Comparison of ENCODE assay signal across 11 cellular contexts in the genomic region with DNA sequence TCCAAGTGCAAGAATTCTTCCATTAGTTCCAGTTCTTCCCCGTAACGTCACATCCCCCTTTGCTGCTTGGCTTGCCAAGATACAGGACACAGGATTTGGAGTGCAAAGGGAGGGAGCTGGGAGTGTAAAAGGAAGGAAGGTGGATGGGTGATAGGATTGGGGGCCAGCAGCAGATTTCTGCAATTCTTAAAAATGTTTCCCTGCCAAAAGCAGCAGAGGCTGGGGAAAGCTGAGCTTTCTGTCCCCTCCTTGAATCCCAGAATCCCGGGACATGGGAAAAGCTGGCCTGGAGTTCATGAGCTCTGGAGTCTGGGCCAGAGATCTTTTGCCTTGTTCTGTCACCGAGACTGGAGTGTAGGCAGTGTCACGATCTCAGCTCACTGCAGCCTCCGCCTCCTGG.
A peak's percentile ranks its signal among the peaks of the same experiment; 100 is the strongest.
DNase-seq lines count a peak whose midpoint lies in the region; ATAC-seq, FAIRE-seq and TF ChIP-seq lines count a peak whose summit lies in the region.
"Had no signal": no experiment of that assay in that cellular context is flagged by ENCODE, and none has a peak within 500 bp of the region (broad histone marks: within the 10 kb centered on the region; RNA-seq: fewer than 3 reads in every experiment).

No MANE protein-coding gene starts in this region.

- DNase-seq in colonic mucosa, result peak; percentile 64
- DNase-seq in HepG2 (ENCODE audit: low spot score), result no peak
- DNase-seq in spleen, result no peak
- no peak for DNase-seq in stimulated activated CD4-positive, alpha-beta T cell treated with anti-CD3 and anti-CD28 coated beads, Interleukin-2, amount 100 ng/mL, for 48 hours
- DNase-seq in DMS79 (lab: John Stamatoyannopoulos, UW), result no peak
- no peak for DNase-seq in HPDE6-E6E7 (ENCODE audit: extremely low spot score)
- DNase-seq: effector CD8-positive, alpha-beta T cell; NCI-H1417 had no signal

- FAIRE-seq in HepG2 (lab: Jason Lieb, UNC), result no peak
- FAIRE-seq: GM19239 had no signal

- peaks cover 76% of the 10 kb centered on the region for H3K27me3 ChIP-seq in HUES6 (ENCODE audit: control insufficient read depth, insufficient read depth, low read length)
- no peaks in the 10 kb centered on the region for H3K27me3 ChIP-seq in colonic mucosa
- peaks cover 20 to 82% of the 10 kb centered on the region in 2 experiments for H3K27me3 ChIP-seq in HepG2 (ENCODE audit: control insufficient read depth in 1 of 2, insufficient read depth in 2 of 2, low read length in 2 of 2)
- H3K27me3 ChIP-seq in spleen (replicated peaks in 1 of 7), result peaks cover 0 to 55% (median 29%) of the 10 kb centered on the region in 7 donors

- H2AFZ ChIP-seq in HepG2 (ENCODE audit: low read length), result no peak overlapping the region

- H3K9ac ChIP-seq in HUES6 (ENCODE audit: low read length), result no peak overlapping the region
- H3K9ac ChIP-seq in colonic mucosa (ENCODE audit: low read depth in 2 of 2, low read length in 2 of 2), result peak overlapping the region; percentile 44 to 86
- H3K9ac ChIP-seq in HepG2 (ENCODE audit: insufficient read depth, low read depth, low read length), result no peak overlapping the region

- H3K27ac ChIP-seq in HUES6 (ENCODE audit: low read depth, low read length) (no peak overlapping the region), colonic mucosa (peak overlapping the region; percentile 86), HepG2 (ENCODE audit: extremely low read length, insufficient read depth, low read length) (no peak overlapping the region), spleen (peak overlapping the region in 5 of 8 donors; percentile 7 to 58 (median 49))

- H3K4me1 ChIP-seq in HUES6 (ENCODE audit: control insufficient read depth, insufficient read depth, low read length) (peaks cover 43% of the 10 kb centered on the region), colonic mucosa (peaks cover 25% of the 10 kb centered on the region), HepG2 (ENCODE audit: insufficient read depth, low read length) (peaks cover 12% of the 10 kb centered on the region), spleen (peaks cover 10 to 58% (median 41%) of the 10 kb centered on the region in 6 donors)

- H3K36me3 ChIP-seq in HUES6 (ENCODE audit: control insufficient read depth, insufficient read depth, low read length) (no peaks in the 10 kb centered on the region), colonic mucosa (no peaks in the 10 kb centered on the region), HepG2 (replicated peaks in 1 of 2; ENCODE audit: control insufficient read depth in 1 of 2, insufficient read depth in 2 of 2, low read length in 2 of 2) (no peaks in the 10 kb centered on the region), spleen (no peaks in the 10 kb centered on the region)

- H3K79me2 ChIP-seq in HepG2 (ENCODE audit: insufficient read depth, low read length), result no peaks in the 10 kb centered on the region

- POLR2A ChIA-PET in HepG2 (lab: Yijun Ruan, JAX), result no interaction called here

- BruUV-seq in HepG2 (replicated peaks; lab: Mats Ljungman, UMichigan), result no TSS peak

- no peak for TF ChIP-seq RAD21 in HepG2 (CRISPR knock-in tag; IDR thresholded peaks at IDR 0.05)

- 56% methylated on average over 6 of the region's 6 CpGs for WGBS in HepG2 (ENCODE audit: low lambda C conversion rate)
- WGBS in spleen, 5 donors, result 46 to 62% (median 57%) methylated on average over 6 of the region's 6 CpGs

- TF ChIP-seq POLR2A in HepG2 (IDR thresholded peaks at IDR 0.05; ENCODE audit: insufficient read depth in 1 of 2, low read depth in 2 of 2, low read length in 2 of 2) (no peak), spleen (IDR thresholded peaks at IDR 0.05) (no peak)

- ATAC-seq in HepG2, result no peak
- no peak for ATAC-seq in GM19397 (IDR thresholded peaks at IDR 0.05; ENCODE audit: unreplicated experiment)

- no peak for TF ChIP-seq CTCF in colonic mucosa (IDR thresholded peaks at IDR 0.05)
- TF ChIP-seq CTCF in HepG2 (CRISPR knock-in tag; IDR thresholded peaks at IDR 0.05), result no peak
- TF ChIP-seq CTCF in spleen (IDR thresholded peaks at IDR 0.05 in 8 of 11, conservative IDR thresholded peaks at IDR 0.05 in 3 of 11), result no peak

- intact Hi-C loops in colonic mucosa (cut with DNase I) (no loop called here), HepG2 (cut with micrococcal nuclease; ENCODE audit: unreplicated experiment) (no loop called here), spleen (cut with DNase I; ENCODE audit: low total_unique reads) (no loop called here)

- H3K9me3 ChIP-seq in HUES6 (ENCODE audit: control insufficient read depth, insufficient read depth, low read depth, low read length) (no peaks in the 10 kb centered on the region), colonic mucosa (no peaks in the 10 kb centered on the region), HepG2 (ENCODE audit: low read length) (no peaks in the 10 kb centered on the region), spleen (no peaks in the 10 kb centered on the region)

- TF ChIP-seq EP300 in HepG2 (IDR thresholded peaks at IDR 0.05; ENCODE audit: low read depth in 2 of 2, low read length in 2 of 2), result no peak
- TF ChIP-seq EP300 in HepG2 (CRISPR knock-in tag; IDR thresholded peaks at IDR 0.05; ENCODE audit: borderline replicate concordance), result no peak

- CTCF ChIA-PET in HepG2 (lab: Yijun Ruan, JAX; ENCODE audit: low intra/inter-chr PET ratio, low total read pairs), result no interaction called here

- H3K4me3 ChIP-seq in HUES6 (ENCODE audit: low read depth, low read length) (peak overlapping the region; percentile 30), colonic mucosa (no peak overlapping the region), HepG2 (replicated peaks in 1 of 3; ENCODE audit: insufficient read depth in 1 of 3, low read depth in 2 of 3, low read length in 3 of 3) (no peak overlapping the region), spleen (peak overlapping the region in 4 of 8 donors; percentile 60 to 85 (median 68))

- H4K20me1 ChIP-seq in HepG2 (ENCODE audit: insufficient read depth, low read length), result no peaks in the 10 kb centered on the region

- in situ Hi-C loops in HepG2 (cut with HindIII; ENCODE audit: extremely low pct_ligation_motif_present, low pct_unique_long_range_greater_than_20kb), result no loop called here

- H3K4me2 ChIP-seq in HepG2 (ENCODE audit: low read depth, low read length), result no peak overlapping the region

TF ChIP-seq in HepG2, 621 proteins besides CTCF, POLR2A, EP300 and RAD21:
- TF ChIP-seq ZBTB7A (CRISPR knock-in tag; IDR thresholded peaks at IDR 0.05) (no peak), SSRP1 (CRISPR knock-in tag; IDR thresholded peaks at IDR 0.05) (no peak), RELA (CRISPR knock-in tag; IDR thresholded peaks at IDR 0.05) (no peak), RFX5 (IDR thresholded peaks at IDR 0.05; ENCODE audit: low read depth, low read length) (no peak), BCL6 (CRISPR knock-in tag; IDR thresholded peaks at IDR 0.05) (no peak), ZNF263 (CRISPR knock-in tag; IDR thresholded peaks at IDR 0.05) (no peak)
- TF ChIP-seq, protein P1, sequence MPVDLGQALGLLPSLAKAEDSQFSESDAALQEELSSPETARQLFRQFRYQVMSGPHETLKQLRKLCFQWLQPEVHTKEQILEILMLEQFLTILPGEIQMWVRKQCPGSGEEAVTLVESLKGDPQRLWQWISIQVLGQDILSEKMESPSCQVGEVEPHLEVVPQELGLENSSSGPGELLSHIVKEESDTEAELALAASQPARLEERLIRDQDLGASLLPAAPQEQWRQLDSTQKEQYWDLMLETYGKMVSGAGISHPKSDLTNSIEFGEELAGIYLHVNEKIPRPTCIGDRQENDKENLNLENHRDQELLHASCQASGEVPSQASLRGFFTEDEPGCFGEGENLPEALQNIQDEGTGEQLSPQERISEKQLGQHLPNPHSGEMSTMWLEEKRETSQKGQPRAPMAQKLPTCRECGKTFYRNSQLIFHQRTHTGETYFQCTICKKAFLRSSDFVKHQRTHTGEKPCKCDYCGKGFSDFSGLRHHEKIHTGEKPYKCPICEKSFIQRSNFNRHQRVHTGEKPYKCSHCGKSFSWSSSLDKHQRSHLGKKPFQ (CRISPR knock-in tag; IDR thresholded peaks at IDR 0.05; ENCODE audit: insufficient replicate concordance), result no peak
- TF ChIP-seq, protein P2, sequence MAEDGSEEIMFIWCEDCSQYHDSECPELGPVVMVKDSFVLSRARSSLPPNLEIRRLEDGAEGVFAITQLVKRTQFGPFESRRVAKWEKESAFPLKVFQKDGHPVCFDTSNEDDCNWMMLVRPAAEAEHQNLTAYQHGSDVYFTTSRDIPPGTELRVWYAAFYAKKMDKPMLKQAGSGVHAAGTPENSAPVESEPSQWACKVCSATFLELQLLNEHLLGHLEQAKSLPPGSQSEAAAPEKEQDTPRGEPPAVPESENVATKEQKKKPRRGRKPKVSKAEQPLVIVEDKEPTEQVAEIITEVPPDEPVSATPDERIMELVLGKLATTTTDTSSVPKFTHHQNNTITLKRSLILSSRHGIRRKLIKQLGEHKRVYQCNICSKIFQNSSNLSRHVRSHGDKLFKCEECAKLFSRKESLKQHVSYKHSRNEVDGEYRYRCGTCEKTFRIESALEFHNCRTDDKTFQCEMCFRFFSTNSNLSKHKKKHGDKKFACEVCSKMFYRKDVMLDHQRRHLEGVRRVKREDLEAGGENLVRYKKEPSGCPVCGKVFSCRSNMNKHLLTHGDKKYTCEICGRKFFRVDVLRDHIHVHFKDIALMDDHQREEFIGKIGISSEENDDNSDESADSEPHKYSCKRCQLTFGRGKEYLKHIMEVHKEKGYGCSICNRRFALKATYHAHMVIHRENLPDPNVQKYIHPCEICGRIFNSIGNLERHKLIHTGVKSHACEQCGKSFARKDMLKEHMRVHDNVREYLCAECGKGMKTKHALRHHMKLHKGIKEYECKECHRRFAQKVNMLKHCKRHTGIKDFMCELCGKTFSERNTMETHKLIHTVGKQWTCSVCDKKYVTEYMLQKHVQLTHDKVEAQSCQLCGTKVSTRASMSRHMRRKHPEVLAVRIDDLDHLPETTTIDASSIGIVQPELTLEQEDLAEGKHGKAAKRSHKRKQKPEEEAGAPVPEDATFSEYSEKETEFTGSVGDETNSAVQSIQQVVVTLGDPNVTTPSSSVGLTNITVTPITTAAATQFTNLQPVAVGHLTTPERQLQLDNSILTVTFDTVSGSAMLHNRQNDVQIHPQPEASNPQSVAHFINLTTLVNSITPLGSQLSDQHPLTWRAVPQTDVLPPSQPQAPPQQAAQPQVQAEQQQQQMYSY (CRISPR knock-in tag; IDR thresholded peaks at IDR 0.05), result peak; percentile 94

Comparison
In these comparisons a context has a peak if more than half of its experiments do, and no peak if none do; other contexts are left out.
1. H3K27ac ChIP-seq: peak in colonic mucosa (single experiment) and spleen (5 of 8); none in HUES6 (single experiment) and HepG2 (single experiment).
2. H3K9ac ChIP-seq: peak in colonic mucosa (2 of 2); none in HUES6 (single experiment) and HepG2 (single experiment).